ENCODE assay signal across 8 cellular contexts in genomic region chr14:100056964-100057817, GRCh38. TPM values are rescaled to one million over a fixed set of nuclear protein-coding genes. Genes with fewer than 3 reads are reported as not detected.
A peak's percentile ranks its signal among the peaks of the same experiment; 100 is the strongest.
DNase-seq lines count a peak whose midpoint lies in the region; ATAC-seq and TF ChIP-seq lines count a peak whose summit lies in the region.

No MANE protein-coding gene starts in this region.

- H4K20me1 ChIP-seq in IMR-90 (ENCODE audit: insufficient read depth, low read length) (no peaks in the 10 kb centered on the region), mammary epithelial cell (ENCODE audit: insufficient read depth, low read length) (no peaks in the 10 kb centered on the region)

- peaks cover 38% of the 10 kb centered on the region for H3K4me1 Mint-ChIP-seq in mesothelial cell of epicardium

- H3K79me1 ChIP-seq in IMR-90 (ENCODE audit: low read depth in 1 of 2, low read length in 2 of 2), result peaks cover 0 to 7% of the 10 kb centered on the region in 2 experiments; a peak in 1 of 4 replicates

- H3K36me3 Mint-ChIP-seq in mesothelial cell of epicardium, result peaks cover 8% of the 10 kb centered on the region

- WGBS in IMR-90 (ENCODE audit: extremely low coverage in 2 of 2, insufficient read length in 1 of 2), 2 experiments, result no CpG with 5 or more reads among the region's 4 CpGs
- whole genome bisulfite sequencing in mammary epithelial cell (ENCODE audit: low coverage, missing lambda C conversion rate), result 51% methylated on average over 4 of the region's 4 CpGs

- in situ Hi-C loops in IMR-90 (cut with MboI; ENCODE audit: low sequenced_read_pairs), result no loop called here
- in situ Hi-C loops in mammary epithelial cell (cut with MboI; ENCODE audit: low sequenced_read_pairs in 2 of 2), result loop anchor here (25.0 kb wide), 1 partner anchor 130 kb away; no protein-coding TSS in a partner anchor

- dilution Hi-C loops in IMR-90 (cut with HindIII; ENCODE audit: low sequenced_read_pairs, unreplicated experiment) (no loop called here), mammary epithelial cell (cut with HindIII; ENCODE audit: low sequenced_read_pairs) (no loop called here)

- H3K9me3 ChIP-seq in IMR-90 (ENCODE audit: control insufficient read depth, insufficient read depth, low read length) (no peaks in the 10 kb centered on the region), mammary epithelial cell (replicated peaks; ENCODE audit: insufficient read depth, low read length) (no peaks in the 10 kb centered on the region)

- no peaks in the 10 kb centered on the region for H3K9me1 ChIP-seq in IMR-90 (ENCODE audit: insufficient read depth, low read length)

- H2BK20ac ChIP-seq in IMR-90 (ENCODE audit: low read depth, low read length), result no peak overlapping the region

- H3K56ac ChIP-seq in IMR-90 (ENCODE audit: extremely low read depth, insufficient read depth, low read length), result no peak overlapping the region

- H3K4me1 ChIP-seq in IMR-90 (ENCODE audit: control insufficient read depth, insufficient read depth, low read length) (0 out of 2 replicates have a peak, but pooled peaks cover 2% of the 10 kb centered on the region), mammary epithelial cell (ENCODE audit: insufficient read depth, low read length) (peaks cover 31% of the 10 kb centered on the region)

- H3K4me3 ChIP-seq in IMR-90 (ENCODE audit: insufficient read depth, low read depth, low read length) (no peak overlapping the region), mammary epithelial cell (replicated peaks in 1 of 3; ENCODE audit: insufficient read depth in 1 of 3, low read depth in 2 of 3, low read length in 3 of 3) (no peak overlapping the region)

- ATAC-seq in activated CD4-positive, CD25-positive, alpha-beta regulatory T cell treated with anti-CD3 and anti-CD28 coated beads, Interleukin-2, amount 50 U/mL, for 24 hours, result peak; percentile 28 to 40
- ATAC-seq in IMR-90 (ENCODE audit: low read depth) (peak; percentile 80), HG03439 (IDR thresholded peaks at IDR 0.05; ENCODE audit: unreplicated experiment) (no peak), GM21737 (IDR thresholded peaks at IDR 0.05; ENCODE audit: unreplicated experiment) (no peak)

- H3K36me3 ChIP-seq in IMR-90 (ENCODE audit: control insufficient read depth, insufficient read depth, low read length), result no peaks in the 10 kb centered on the region
- H3K36me3 ChIP-seq in mammary epithelial cell (ENCODE audit: insufficient read depth, low read length), result no peaks in the 10 kb centered on the region

- H3K23ac ChIP-seq in IMR-90 (ENCODE audit: low read depth, low read length), result no peak overlapping the region

- peaks cover 8% of the 10 kb centered on the region for H3K9me3 Mint-ChIP-seq in mesothelial cell of epicardium

- H3K27ac ChIP-seq in IMR-90 (ENCODE audit: insufficient read depth, low read length) (no peak overlapping the region), mammary epithelial cell (ENCODE audit: insufficient read depth, low read depth, low read length) (peak overlapping the region; percentile 40), caudate nucleus (ENCODE audit: low read depth, low read length) (no peak overlapping the region)

- H3K18ac ChIP-seq in IMR-90 (ENCODE audit: low read depth, low read length), result no peak overlapping the region

- no peak overlapping the region for H4K8ac ChIP-seq in IMR-90 (ENCODE audit: low read depth in 2 of 2, low read length in 2 of 2)

- no peak overlapping the region for H2BK15ac ChIP-seq in IMR-90 (ENCODE audit: low read depth, low read length)

- no peak overlapping the region for H2BK5ac ChIP-seq in IMR-90 (ENCODE audit: low read depth, low read length, poor library complexity, severe bottlenecking)

- no peak overlapping the region for H2BK120ac ChIP-seq in IMR-90 (ENCODE audit: low read depth, low read length)

- peak overlapping the region; percentile 92 for H3K27ac Mint-ChIP-seq in mesothelial cell of epicardium

- TF ChIP-seq RAD21 in IMR-90 (IDR thresholded peaks at IDR 0.05; ENCODE audit: low read length), result peak; percentile 41

- no peak overlapping the region for H2AFZ ChIP-seq in IMR-90 (replicated peaks; ENCODE audit: low read length, poor library complexity)
- peak overlapping the region; percentile 65 for H2AFZ ChIP-seq in mammary epithelial cell (ENCODE audit: low read depth, low read length)

- H3K4ac ChIP-seq in IMR-90 (ENCODE audit: low read depth, low read length), result no peak overlapping the region

- TF ChIP-seq POLR2A in IMR-90 (IDR thresholded peaks at IDR 0.05; ENCODE audit: low read depth, low read length), result no peak

- no peaks in the 10 kb centered on the region for H3K27me3 Mint-ChIP-seq in mesothelial cell of epicardium (ENCODE audit: low read depth)

- H2AK9ac ChIP-seq in IMR-90 (replicated peaks; ENCODE audit: low read depth, low read length, poor library complexity), result no peak overlapping the region

- BruUV-seq in IMR-90 (replicated peaks; lab: Mats Ljungman, UMichigan) (no TSS peak), mammary epithelial cell (replicated peaks; lab: Mats Ljungman, UMichigan) (no TSS peak)

- no peak for DNase-seq in activated CD4-positive, CD25-positive, alpha-beta regulatory T cell (lab: John Stamatoyannopoulos, UW)
- DNase-seq in IMR-90, result peak; percentile 43
- DNase-seq in mammary epithelial cell, result peak; percentile 29
- DNase-seq in mesothelial cell of epicardium (ENCODE audit: low spot score in 2 of 2, unreplicated experiment in 2 of 2), result no peak
- no peak for DNase-seq in caudate nucleus (lab: John Stamatoyannopoulos, UW)

- H3K4me2 ChIP-seq in IMR-90 (ENCODE audit: low read depth, low read length), result no peak overlapping the region
- peak overlapping the region; percentile 49 for H3K4me2 ChIP-seq in mammary epithelial cell (ENCODE audit: insufficient read depth, low read depth, low read length)

- peaks cover 12% of the 10 kb centered on the region for H3K79me2 ChIP-seq in mammary epithelial cell (ENCODE audit: insufficient read depth, low read length)

- CTCF ChIA-PET in IMR-90 (lab: Yijun Ruan, JAX), result no interaction called here
- CTCF ChIA-PET in mammary epithelial cell (lab: Charles Lee; ENCODE audit: low non-redundant PET), result interaction anchor here (0.6 kb wide), 1 partner anchor 51 kb away, joined by 8 read pairs; no protein-coding TSS in a partner anchor

- no peak overlapping the region for H3K4me3 Mint-ChIP-seq in mesothelial cell of epicardium

- H2AK5ac ChIP-seq in IMR-90 (ENCODE audit: low read depth, low read length), result no peak overlapping the region; the same call in 1 of the 2 replicates

- intact Hi-C loops in IMR-90 (cut with micrococcal nuclease) (loop anchor here (5.0 kb wide), 1 partner anchor 40 kb away; no protein-coding TSS in a partner anchor), mammary epithelial cell (cut with micrococcal nuclease) (loop anchor here (2.0 kb wide), 1 partner anchor 74 kb away; no protein-coding TSS in a partner anchor)

- TF ChIP-seq CTCF in IMR-90 (conservative IDR thresholded peaks at IDR 0.05; ENCODE audit: low read depth, low read length) (peak; percentile 36), mammary epithelial cell (conservative IDR thresholded peaks at IDR 0.05 in 1 of 2, IDR thresholded peaks at IDR 0.05 in 1 of 2; ENCODE audit: extremely low read depth in 1 of 2, insufficient read depth in 1 of 2, low read depth in 1 of 2, low read length in 2 of 2) (peak in 1 of 2 donors; percentile 46), mesothelial cell of epicardium (IDR thresholded peaks at IDR 0.05; ENCODE audit: unreplicated experiment) (no peak)

- no peak overlapping the region for H4K91ac ChIP-seq in IMR-90 (ENCODE audit: insufficient read depth, low read depth, low read length)

- H4K5ac ChIP-seq in IMR-90 (ENCODE audit: low read depth, low read length), result no peak overlapping the region

- H3K14ac ChIP-seq in IMR-90 (replicated peaks; ENCODE audit: low read depth, low read length), result no peak overlapping the region

- H3K27me3 ChIP-seq in IMR-90 (ENCODE audit: control insufficient read depth, insufficient read depth, low read length) (no peaks in the 10 kb centered on the region), mammary epithelial cell (ENCODE audit: insufficient read depth, low read length) (no peaks in the 10 kb centered on the region)

- H3K9ac ChIP-seq in IMR-90 (ENCODE audit: low read depth, low read length) (no peak overlapping the region), mammary epithelial cell (ENCODE audit: insufficient read depth, low read length) (peak overlapping the region; percentile 11)

- POLR2A ChIA-PET in IMR-90 (lab: Charles Lee; ENCODE audit: unreplicated experiment), result no interaction called here

TF ChIP-seq in IMR-90, 13 proteins besides CTCF, POLR2A, EP300 and RAD21:
- TF ChIP-seq FOS (IDR thresholded peaks at IDR 0.05; ENCODE audit: low read depth, low read length) (no peak), SMC3 (IDR thresholded peaks at IDR 0.05; ENCODE audit: low read depth, low read length) (peak; percentile 30; the same call in 1 of the 2 replicates)

RNA-seq across cellular contexts. Expression of gene EVL, which starts 8.0 kb away (rescaled TPM):
- total RNA-seq in IMR-90 (2012; rRNA removed), result 7.2 TPM in 2 replicates
- polyA plus RNA-seq in IMR-90 (2012; rRNA removed), result 36.5 and 36.6 TPM in 2 replicates
- polyA plus RNA-seq in IMR-90 (2012; cell fraction: cytosol; rRNA removed), result 23.4 and 26.6 TPM in 2 replicates
- 208 and 301 TPM in 2 replicates for polyA plus RNA-seq in IMR-90 (2012; cell fraction: nucleus; rRNA removed; ENCODE audit: low replicate concordance)
- 10 to 100 TPM; 11.8 to 38.9 TPM for total RNA-seq in mammary epithelial cell
- polyA plus RNA-seq in mammary epithelial cell, result 20.4 TPM
- 31.2 TPM for polyA minus RNA-seq in mammary epithelial cell
- total RNA-seq in mesothelial cell of epicardium, result 244 to 250 TPM (median 244 TPM) in 3 replicates

Comparison
In these comparisons a context has a peak if more than half of its experiments do, and no peak if none do; other contexts are left out.
1. ATAC-seq: peak in activated CD4-positive, CD25-positive, alpha-beta regulatory T cell treated with anti-CD3 and anti-CD28 coated beads, Interleukin-2, amount 50 U/mL, for 24 hours (2 of 2) and IMR-90 (single experiment); none in HG03439 (single experiment) and GM21737 (single experiment).
2. DNase-seq: peak in IMR-90 (single experiment) and mammary epithelial cell (single experiment); none in activated CD4-positive, CD25-positive, alpha-beta regulatory T cell (0 of 4), mesothelial cell of epicardium (0 of 2) and caudate nucleus (0 of 61).